In the genomic region with DNA sequence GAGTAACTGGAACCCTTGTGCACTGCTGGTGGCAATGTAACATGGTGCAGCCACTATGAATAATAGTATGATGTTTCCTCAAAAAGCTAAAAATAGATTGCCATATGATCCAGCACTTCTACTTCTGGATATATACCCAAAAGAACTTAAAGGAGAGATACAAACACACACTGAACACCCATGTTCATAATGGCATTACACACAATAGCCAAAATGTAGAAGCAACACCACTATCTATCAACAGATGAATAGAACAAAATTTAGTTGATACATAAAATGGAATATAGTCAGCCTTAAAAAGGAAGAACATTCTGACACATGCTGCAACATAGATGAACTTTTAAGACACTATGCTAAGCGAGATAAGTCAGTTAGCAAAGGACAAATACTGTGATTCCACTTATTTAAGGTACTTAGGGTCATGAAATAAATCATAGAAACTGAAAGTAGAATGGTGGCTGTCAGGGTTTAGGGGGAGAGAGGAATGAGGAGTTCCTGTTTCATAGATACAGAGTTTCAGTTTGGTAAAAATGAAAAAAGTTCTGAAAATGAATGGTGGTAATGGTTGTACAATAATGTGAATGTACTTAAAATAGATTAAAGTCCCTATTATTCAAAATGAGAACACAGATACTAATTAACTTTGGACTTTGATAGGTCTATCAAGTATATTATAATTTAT, we compare ENCODE assay signal across 8 cellular contexts.
DNase-seq lines count a peak whose midpoint lies in the region; ATAC-seq and TF ChIP-seq lines count a peak whose summit lies in the region.

No MANE protein-coding gene starts in this region.

- DNase-seq in GM10266 (ENCODE audit: extremely low spot score) (peak; percentile 33), NCI-H2171 (lab: John Stamatoyannopoulos, UW) (no peak), GM03348 (ENCODE audit: low spot score) (no peak), NCI-H2196 (lab: John Stamatoyannopoulos, UW; ENCODE audit: unreplicated experiment) (no peak), DMS 273 (lab: John Stamatoyannopoulos, UW; ENCODE audit: unreplicated experiment) (no peak)
- DNase-seq in activated naive CD8-positive, alpha-beta T cell treated with anti-CD3 and anti-CD28 coated beads, Interleukin-2, amount 50 U/mL, for 24 hours: no peak

- no peak for TF ChIP-seq CTCF in GM10266 (IDR thresholded peaks at IDR 0.05; ENCODE audit: control insufficient read depth, insufficient read depth, low read depth, missing control alignments)

- H3K36me3 Mint-ChIP-seq in activated naive CD8-positive, alpha-beta T cell treated with anti-CD3 and anti-CD28 coated beads, Interleukin-2, amount 50 U/mL, for 24 hours (ENCODE audit: low read depth): peaks cover 2% of the 10 kb centered on the region

- peak overlapping the region; percentile 78 for H3K27ac Mint-ChIP-seq in activated naive CD8-positive, alpha-beta T cell treated with anti-CD3 and anti-CD28 coated beads, Interleukin-2, amount 50 U/mL, for 24 hours

- no peaks in the 10 kb centered on the region for H3K9me3 Mint-ChIP-seq in activated naive CD8-positive, alpha-beta T cell treated with anti-CD3 and anti-CD28 coated beads, Interleukin-2, amount 50 U/mL, for 24 hours

- peak; percentile 96 for ATAC-seq in GM19467 (IDR thresholded peaks at IDR 0.05; ENCODE audit: unreplicated experiment)
- ATAC-seq in HG03354 (IDR thresholded peaks at IDR 0.05; ENCODE audit: poor library complexity, severe bottlenecking, unreplicated experiment): peak; percentile 98
- peak; percentile 88 for ATAC-seq in activated naive CD8-positive, alpha-beta T cell treated with anti-CD3 and anti-CD28 coated beads, Interleukin-2, amount 50 U/mL, for 24 hours

- H3K4me3 Mint-ChIP-seq in activated naive CD8-positive, alpha-beta T cell treated with anti-CD3 and anti-CD28 coated beads, Interleukin-2, amount 50 U/mL, for 24 hours: peak overlapping the region; percentile 40

- H3K27me3 Mint-ChIP-seq in activated naive CD8-positive, alpha-beta T cell treated with anti-CD3 and anti-CD28 coated beads, Interleukin-2, amount 50 U/mL, for 24 hours: no peaks in the 10 kb centered on the region

- H3K4me1 Mint-ChIP-seq in activated naive CD8-positive, alpha-beta T cell treated with anti-CD3 and anti-CD28 coated beads, Interleukin-2, amount 50 U/mL, for 24 hours: peaks cover 60% of the 10 kb centered on the region
